ENCODE assay signal across 15 cellular contexts in the genomic region with DNA sequence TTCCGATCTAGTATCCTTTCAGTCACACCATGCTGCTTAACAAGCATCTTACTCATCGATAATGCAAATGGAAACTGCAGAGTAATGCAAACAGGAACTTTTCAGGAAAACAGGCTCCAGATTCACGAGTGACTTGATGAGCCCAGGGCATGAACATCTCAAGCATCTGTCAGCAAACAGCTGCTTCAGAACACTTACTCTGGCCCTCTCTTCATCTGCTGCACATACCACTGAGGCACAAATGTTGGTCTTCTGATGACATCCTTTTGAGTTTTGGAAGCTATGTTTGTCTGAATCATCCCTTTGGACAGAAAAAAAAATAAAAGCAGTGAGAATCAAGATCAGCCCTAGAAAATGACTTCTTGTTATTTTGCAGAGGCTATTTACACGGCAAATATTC. TPM values are rescaled to one million over a fixed set of nuclear protein-coding genes. Genes with fewer than 3 reads are reported as not detected.
A peak's percentile ranks its signal among the peaks of the same experiment; 100 is the strongest.
DNase-seq lines count a peak whose midpoint lies in the region; ATAC-seq and TF ChIP-seq lines count a peak whose summit lies in the region.
"Had no signal": no experiment of that assay in that cellular context is flagged by ENCODE, and none has a peak within 500 bp of the region (broad histone marks: within the 10 kb centered on the region; RNA-seq: fewer than 3 reads in every experiment).

No MANE protein-coding gene starts in this region.

- POLR2A ChIA-PET in CD4-positive, alpha-beta T cell (lab: Charles Lee) = interaction anchor here (1.0 to 1.2 kb wide), 4 partner anchors 10 to 34 kb away, joined by 3 to 7 read pairs (median 4); no protein-coding TSS in a partner anchor

- H3K27ac Mint-ChIP-seq in CD4-positive, alpha-beta T cell = peak overlapping the region; percentile 83
- peak overlapping the region; percentile 23 to 87 for H3K27ac Mint-ChIP-seq in activated naive CD4-positive, alpha-beta T cell treated with anti-CD3 and anti-CD28 coated beads, Interleukin-2, amount 50 U/mL, for 72 hours

- H3K4me1 ChIP-seq in mesenchymal stem cell (ENCODE audit: control insufficient read depth, insufficient read depth, low read depth, low read length) = no peaks in the 10 kb centered on the region
- H3K4me1 ChIP-seq: colonic mucosa had no signal

- H3K4me3 ChIP-seq in AG10803 (ENCODE audit: low read length) = no peak overlapping the region
- no peak overlapping the region for H3K4me3 ChIP-seq in mesenchymal stem cell (ENCODE audit: insufficient read depth in 1 of 2, low read depth in 1 of 2, low read length in 2 of 2)
- H3K4me3 ChIP-seq: colonic mucosa had no signal

- H3K27me3 Mint-ChIP-seq in CD4-positive, alpha-beta T cell = no peaks in the 10 kb centered on the region

- no peak overlapping the region for H3K4me2 ChIP-seq in mesenchymal stem cell (ENCODE audit: low read length, poor library complexity, severe bottlenecking)

- no peak overlapping the region for H4K8ac ChIP-seq in mesenchymal stem cell (ENCODE audit: low read length)

- TF ChIP-seq CTCF in AG10803 (conservative IDR thresholded peaks at IDR 0.05; ENCODE audit: low read length) = no peak
- no peak for TF ChIP-seq CTCF in CD4-positive, alpha-beta T cell (IDR thresholded peaks at IDR 0.05)

- no peak overlapping the region for H4K91ac ChIP-seq in mesenchymal stem cell (ENCODE audit: low read length)

- H3K14ac ChIP-seq in mesenchymal stem cell (ENCODE audit: low read length in 2 of 2) = no peak overlapping the region

- peaks cover 96% of the 10 kb centered on the region for H3K36me3 Mint-ChIP-seq in CD4-positive, alpha-beta T cell (ENCODE audit: low read depth)
- peaks cover 16 to 55% of the 10 kb centered on the region in 2 donors for H3K36me3 Mint-ChIP-seq in activated naive CD4-positive, alpha-beta T cell treated with anti-CD3 and anti-CD28 coated beads, Interleukin-2, amount 50 U/mL, for 72 hours

- H2BK12ac ChIP-seq in mesenchymal stem cell (ENCODE audit: low read length in 2 of 2) = no peak overlapping the region

- 83% methylated on average over 4 of the region's 4 CpGs for WGBS in mesenchymal stem cell

- CTCF ChIA-PET in CD4-positive, alpha-beta T cell (lab: Charles Lee) = interaction anchor here (0.7 to 4.0 kb wide), 3 partner anchors 14 to 1329 kb away, joined by 3 to 18 read pairs (median 3); no protein-coding TSS in a partner anchor

- ATAC-seq in CD4-positive, alpha-beta T cell (ENCODE audit: poor library complexity) = no peak
- ATAC-seq in activated naive CD4-positive, alpha-beta T cell treated with anti-CD3 and anti-CD28 coated beads, Interleukin-2, amount 50 U/mL, for 72 hours = no peak
- no peak for ATAC-seq in left colon

- no peaks in the 10 kb centered on the region for H3K9me3 ChIP-seq in CD4-positive, alpha-beta T cell (ENCODE audit: control insufficient read depth, low read length)
- H3K9me3 ChIP-seq in mesenchymal stem cell (ENCODE audit: control insufficient read depth, low read length) = no peaks in the 10 kb centered on the region
- H3K9me3 ChIP-seq: colonic mucosa had no signal

- peaks cover 65% of the 10 kb centered on the region for H3K4me1 Mint-ChIP-seq in CD4-positive, alpha-beta T cell (ENCODE audit: low read depth)

- no peak overlapping the region for H2BK15ac ChIP-seq in mesenchymal stem cell (ENCODE audit: low read depth, poor library complexity, severe bottlenecking)

- DNase-seq in AG10803 (ENCODE audit: low read depth) (peak; percentile 57), mesenchymal stem cell (peak; percentile 45), occipital lobe (lab: John Stamatoyannopoulos, UW) (no peak), NCI-H146 treated with DMSO at 0.1 percent for 48 hours (lab: John Stamatoyannopoulos, UW; ENCODE audit: unreplicated experiment) (no peak), left colon (no peak)
- no peak for DNase-seq in CD4-positive, alpha-beta T cell
- DNase-seq in activated naive CD4-positive, alpha-beta T cell treated with anti-CD3 and anti-CD28 coated beads, Interleukin-2, amount 50 U/mL, for 72 hours (ENCODE audit: low spot score in 2 of 2) = no peak
- DNase-seq: activated T-cell treated with anti-CD3 and anti-CD28 coated beads, Interleukin-2, amount 50 U/mL, for 4 hours; colonic mucosa; head of caudate nucleus; KG1; NCI-H1105; WERI-Rb-1 had no signal

- no peak overlapping the region for H3K4ac ChIP-seq in mesenchymal stem cell (ENCODE audit: low read depth in 1 of 2, low read length in 2 of 2)

- no peak overlapping the region for H2BK5ac ChIP-seq in mesenchymal stem cell (ENCODE audit: low read depth, low read length, poor library complexity, severe bottlenecking)

- H3K27me3 ChIP-seq in CD4-positive, alpha-beta T cell (ENCODE audit: control insufficient read depth, insufficient read depth, low read length) = no peaks in the 10 kb centered on the region
- no peaks in the 10 kb centered on the region for H3K27me3 ChIP-seq in mesenchymal stem cell (ENCODE audit: control insufficient read depth in 1 of 2, insufficient read depth in 1 of 2, low read length in 2 of 2)
- H3K27me3 ChIP-seq: colonic mucosa had no signal

- H3K4me3 Mint-ChIP-seq in CD4-positive, alpha-beta T cell = no peak overlapping the region
- H3K4me3 Mint-ChIP-seq: activated T-cell treated with anti-CD3 and anti-CD28 coated beads, Interleukin-2, amount 50 U/mL, for 4 hours; CD14-positive monocyte had no signal

- H3K9me3 Mint-ChIP-seq in CD4-positive, alpha-beta T cell = no peaks in the 10 kb centered on the region
- no peaks in the 10 kb centered on the region for H3K9me3 Mint-ChIP-seq in activated naive CD4-positive, alpha-beta T cell treated with anti-CD3 and anti-CD28 coated beads, Interleukin-2, amount 50 U/mL, for 72 hours
- H3K9me3 Mint-ChIP-seq: activated T-cell treated with anti-CD3 and anti-CD28 coated beads, Interleukin-2, amount 50 U/mL, for 4 hours; CD14-positive monocyte had no signal

- no peak overlapping the region for H3K18ac ChIP-seq in mesenchymal stem cell (ENCODE audit: low read depth in 1 of 2, low read length in 2 of 2)

- peaks cover 15% of the 10 kb centered on the region for H3K79me1 ChIP-seq in mesenchymal stem cell (replicated peaks; ENCODE audit: low read length, poor library complexity, severe bottlenecking)

- no peak overlapping the region for H3K9ac ChIP-seq in mesenchymal stem cell (ENCODE audit: low read length)

- H2BK120ac ChIP-seq in mesenchymal stem cell (ENCODE audit: low read depth, low read length) = no peak overlapping the region

- H2AK5ac ChIP-seq in mesenchymal stem cell (ENCODE audit: low read length, severe bottlenecking) = no peak overlapping the region

- H3K36me3 ChIP-seq in mesenchymal stem cell (ENCODE audit: control insufficient read depth in 1 of 2, insufficient read depth in 2 of 2, low read depth in 1 of 2, low read length in 2 of 2) = peaks cover 20 to 73% of the 10 kb centered on the region in 2 experiments

- no peak overlapping the region for H3K23ac ChIP-seq in mesenchymal stem cell (ENCODE audit: low read length in 2 of 2)

- no peak overlapping the region for H3K27ac ChIP-seq in CD4-positive, alpha-beta T cell (ENCODE audit: low read depth, low read length)
- no peak overlapping the region for H3K27ac ChIP-seq in mesenchymal stem cell (ENCODE audit: low read length, poor library complexity, severe bottlenecking)
- H3K27ac ChIP-seq: colonic mucosa, HL-60, WERI-Rb-1 had no signal

- intact Hi-C loops in CD4-positive, alpha-beta T cell (cut with DNase I, micrococcal nuclease) = no loop called here
- intact Hi-C loops in left colon (cut with DNase I, micrococcal nuclease) = no loop called here

- H2AFZ ChIP-seq in mesenchymal stem cell (ENCODE audit: low read depth, low read length) = no peak overlapping the region

RNA-seq across cellular contexts. Expression of a gene that starts 25.0 kb away (rescaled TPM):
- total RNA-seq in CD4-positive, alpha-beta T cell = under 1 TPM; 0.44 to 0.50 TPM
- total RNA-seq in activated naive CD4-positive, alpha-beta T cell treated with anti-CD3 and anti-CD28 coated beads, Interleukin-2, amount 50 U/mL, for 72 hours = 10 to 100 TPM in 1 of 2 donors, 1 to 10 TPM in 1; 2.0 to 22.6 TPM
- polyA plus RNA-seq in mesenchymal stem cell (2013, experiment 1 of 2) = 11.3 TPM
- 11.3 TPM for polyA plus RNA-seq in mesenchymal stem cell (2013, experiment 2 of 2)
- total RNA-seq in occipital lobe (10.8 TPM), left colon (1 to 10 TPM; 6.3 to 7.0 TPM)

RNA-seq across cellular contexts. Expression of a gene that starts 48.7 kb away (rescaled TPM):
- 100 to 1,000 TPM; 169 to 178 TPM for total RNA-seq in CD4-positive, alpha-beta T cell
- total RNA-seq in activated naive CD4-positive, alpha-beta T cell treated with anti-CD3 and anti-CD28 coated beads, Interleukin-2, amount 50 U/mL, for 72 hours = 100 to 1,000 TPM in 1 of 2 donors, 10 to 100 TPM in 1; 97.8 to 167 TPM
- 26.4 TPM for polyA plus RNA-seq in mesenchymal stem cell (2013, experiment 1 of 2)
- 25.0 TPM for polyA plus RNA-seq in mesenchymal stem cell (2013, experiment 2 of 2)
- total RNA-seq in occipital lobe = 5.9 TPM
- total RNA-seq in left colon = 10 to 100 TPM; 35.4 to 36.5 TPM

Comparison
In these comparisons a context has a peak if more than half of its experiments do, and no peak if none do; other contexts are left out.
1. DNase-seq: peak in AG10803 (single experiment) and mesenchymal stem cell (single experiment); none in CD4-positive, alpha-beta T cell (0 of 10), activated naive CD4-positive, alpha-beta T cell treated with anti-CD3 and anti-CD28 coated beads, Interleukin-2, amount 50 U/mL, for 72 hours (0 of 2), occipital lobe (single experiment), NCI-H146 treated with DMSO at 0.1 percent for 48 hours (single experiment) and left colon (0 of 2).